ENCODE assay signal across 15 cellular contexts in genomic region chr4:120725639-120726585, GRCh38.
"Had no signal": no experiment of that assay in that cellular context is flagged by ENCODE, and none has a peak within 500 bp of the region (broad histone marks: within the 10 kb centered on the region; RNA-seq: fewer than 3 reads in every experiment).

No MANE protein-coding gene starts in this region.

- H3K27ac Mint-ChIP-seq: activated CD4-positive, alpha-beta T cell treated with anti-CD3 and anti-CD28 coated beads, Interleukin-2, amount 10 ng/mL, durations not matched to agents 24 days and 14 days; activated naive CD4-positive, alpha-beta T cell treated with anti-CD3 and anti-CD28 coated beads, Interleukin-2, amount 50 U/mL, for 72 hours; activated T-cell treated with anti-CD3 and anti-CD28 coated beads, Interleukin-2, amount 50 U/mL, for 72 hours; dendritic cell treated with granulocyte-macrophage colony-stimulating factor and Interleukin-4, amounts not matched to agents 40 ng/mL and 50 ng/mL, for 4 days; WTC11 had no signal

- H3K4me1 Mint-ChIP-seq: activated CD4-positive, alpha-beta T cell treated with anti-CD3 and anti-CD28 coated beads, Interleukin-2, amount 10 ng/mL, durations not matched to agents 24 days and 14 days had no signal

- H3K27me3 Mint-ChIP-seq: dendritic cell treated with granulocyte-macrophage colony-stimulating factor and Interleukin-4, amounts not matched to agents 40 ng/mL and 50 ng/mL, for 4 days had no signal

- H3K36me3 Mint-ChIP-seq: activated naive CD4-positive, alpha-beta T cell treated with anti-CD3 and anti-CD28 coated beads, Interleukin-2, amount 50 U/mL, for 72 hours; WTC11 had no signal

- ATAC-seq: activated naive CD4-positive, alpha-beta T cell treated with anti-CD3 and anti-CD28 coated beads, Interleukin-2, amount 50 U/mL, for 72 hours; activated T-cell treated with anti-CD3 and anti-CD28 coated beads, Interleukin-2, amount 50 U/mL, for 72 hours; WTC11 had no signal

- H3K4me1 ChIP-seq: breast epithelium had no signal

- H3K27me3 ChIP-seq: breast epithelium, ovary had no signal

- H3K9me3 Mint-ChIP-seq: activated CD4-positive, alpha-beta T cell treated with anti-CD3 and anti-CD28 coated beads, Interleukin-2, amount 10 ng/mL, durations not matched to agents 24 days and 14 days; activated naive CD4-positive, alpha-beta T cell treated with anti-CD3 and anti-CD28 coated beads, Interleukin-2, amount 50 U/mL, for 72 hours; activated T-cell treated with anti-CD3 and anti-CD28 coated beads, Interleukin-2, amount 50 U/mL, for 72 hours; dendritic cell treated with granulocyte-macrophage colony-stimulating factor and Interleukin-4, amounts not matched to agents 40 ng/mL and 50 ng/mL, for 4 days; neural crest cell; WTC11 had no signal

- H3K36me3 ChIP-seq: breast epithelium, ovary, thoracic aorta had no signal

- H3K4me3 ChIP-seq: breast epithelium, ovary, thoracic aorta had no signal

- H3K4me3 Mint-ChIP-seq: activated CD4-positive, alpha-beta T cell treated with anti-CD3 and anti-CD28 coated beads, Interleukin-2, amount 10 ng/mL, durations not matched to agents 24 days and 14 days; activated T-cell treated with anti-CD3 and anti-CD28 coated beads, Interleukin-2, amount 50 U/mL, for 72 hours; dendritic cell treated with granulocyte-macrophage colony-stimulating factor and Interleukin-4, amounts not matched to agents 40 ng/mL and 50 ng/mL, for 4 days; neural crest cell; WTC11 had no signal

- H3K9me3 ChIP-seq: breast epithelium, ovary, thoracic aorta had no signal

- H3K27ac ChIP-seq: breast epithelium, ovary, thoracic aorta had no signal

- DNase-seq: activated CD4-positive, alpha-beta T cell treated with anti-CD3 and anti-CD28 coated beads, Interleukin-2, amount 10 ng/mL, durations not matched to agents 24 days and 14 days; activated CD8-positive, alpha-beta memory T cell treated with anti-CD3 and anti-CD28 coated beads, Interleukin-2, amount 50 U/mL, for 48 hours; activated gamma-delta T cell; activated T-cell treated with anti-CD3 and anti-CD28 coated beads, Interleukin-2, amount 50 U/mL, for 72 hours; anterior cingulate cortex; effector memory CD4-positive, alpha-beta T cell; ovary; stimulated activated CD4-positive, alpha-beta T cell treated with anti-CD3 and anti-CD28 coated beads, Interleukin-1b, Interleukin-23, amount 100 ng/mL, for 48 hours; SW 1271 had no signal
